In the genomic region with DNA sequence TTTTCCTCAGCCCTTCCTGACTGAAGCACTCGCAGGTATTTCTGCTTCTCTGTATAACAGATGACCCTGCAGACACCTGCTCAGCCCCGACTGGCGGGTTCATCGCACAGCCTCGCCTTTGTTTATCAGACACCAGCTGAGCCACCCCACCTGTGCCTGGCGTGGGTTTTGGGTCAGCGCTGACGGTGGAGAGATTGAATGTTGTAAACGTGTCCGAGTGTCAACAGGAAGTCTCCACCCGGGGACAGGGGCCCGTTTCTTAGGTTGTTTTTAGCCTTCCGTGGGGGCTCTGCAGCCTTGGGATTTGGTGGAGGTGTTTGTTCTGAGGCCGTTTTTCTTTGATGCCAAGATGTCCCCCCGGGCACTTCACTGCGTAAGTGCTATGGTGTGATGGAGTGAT, we compare ENCODE assay signal across 24 cellular contexts.
DNase-seq lines count a peak whose midpoint lies in the region; ATAC-seq, FAIRE-seq and TF ChIP-seq lines count a peak whose summit lies in the region.
"Had no signal": no experiment of that assay in that cellular context is flagged by ENCODE, and none has a peak within 500 bp of the region (broad histone marks: within the 10 kb centered on the region; RNA-seq: fewer than 3 reads in every experiment).

No MANE protein-coding gene starts in this region.

- H3K4me3 ChIP-seq in heart right ventricle (no peak overlapping the region), HepG2 (replicated peaks in 1 of 3; ENCODE audit: insufficient read depth in 1 of 3, low read depth in 2 of 3, low read length in 3 of 3) (no peak overlapping the region), aorta (ENCODE audit: low read length in 2 of 2) (no peak overlapping the region), neuronal stem cell (ENCODE audit: low read length in 2 of 2) (no peak overlapping the region)
- H3K4me3 ChIP-seq: heart left ventricle, skin epidermis had no signal

- FAIRE-seq in HepG2 (lab: Jason Lieb, UNC) = no peak
- FAIRE-seq: colon had no signal

- no peak overlapping the region for H3K14ac ChIP-seq in neuronal stem cell (ENCODE audit: low read length)

- peaks cover 0 to 24% (median 11%) of the 10 kb centered on the region in 11 donors for H3K9me3 ChIP-seq in heart right ventricle
- H3K9me3 ChIP-seq in HepG2 (ENCODE audit: low read length) = peaks cover 15% of the 10 kb centered on the region
- no peaks in the 10 kb centered on the region for H3K9me3 ChIP-seq in aorta (ENCODE audit: control insufficient read depth, low read length)
- peaks cover 16% of the 10 kb centered on the region in 2 donors for H3K9me3 ChIP-seq in neuronal stem cell (replicated peaks in 1 of 2; ENCODE audit: control insufficient read depth in 2 of 2, insufficient read depth in 1 of 2, low read depth in 1 of 2, low read length in 2 of 2)

- no peak overlapping the region for H2BK5ac ChIP-seq in neuronal stem cell (ENCODE audit: low read length)

- intact Hi-C loops in Right ventricle myocardium superior (cut with DNase I) (loop anchor here (10.0 kb wide), 1 partner anchor 360 kb away; no protein-coding TSS in a partner anchor), heart right ventricle (cut with DNase I) (no loop called here), HepG2 (cut with micrococcal nuclease; ENCODE audit: unreplicated experiment) (no loop called here), aorta (cut with DNase I) (no loop called here)

- 72% methylated on average over 16 of the region's 16 CpGs for WGBS in heart right ventricle, 2 donors
- 92% methylated on average over 16 of the region's 16 CpGs for WGBS in HepG2 (ENCODE audit: low lambda C conversion rate)
- 78 to 79% methylated on average over 16 of the region's 16 CpGs for WGBS in aorta, 2 donors
- no CpG with 5 or more reads among the region's 16 CpGs for WGBS in neuronal stem cell (ENCODE audit: extremely low coverage in 2 of 2, insufficient read length in 2 of 2, insufficient replicate concordance in 1 of 2), 2 donors

- TF ChIP-seq POLR2A in HepG2 (IDR thresholded peaks at IDR 0.05; ENCODE audit: insufficient read depth in 1 of 2, low read depth in 2 of 2, low read length in 2 of 2) = no peak

- H3K9ac ChIP-seq in HepG2 (ENCODE audit: insufficient read depth, low read depth, low read length) = no peak overlapping the region
- no peak overlapping the region for H3K9ac ChIP-seq in neuronal stem cell (ENCODE audit: low read depth, low read length, poor library complexity)

- ATAC-seq in Right ventricle myocardium superior (ENCODE audit: poor library complexity) (no peak), heart right ventricle (no peak), HepG2 (no peak), aorta (ENCODE audit: low FRiP score) (no peak), HG02938 (IDR thresholded peaks at IDR 0.05; ENCODE audit: unreplicated experiment) (no peak)
- ATAC-seq: activated CD8-positive, alpha-beta T cell treated with anti-CD3 and anti-CD28 coated beads for 36 hours; naive thymus-derived CD4-positive, alpha-beta T cell; PC-3 had no signal

- no peak overlapping the region for H2BK12ac ChIP-seq in neuronal stem cell (ENCODE audit: low read length)

- no peak for TF ChIP-seq EP300 in HepG2 (IDR thresholded peaks at IDR 0.05; ENCODE audit: low read depth in 2 of 2, low read length in 2 of 2)
- no peak for TF ChIP-seq EP300 in HepG2 (CRISPR knock-in tag; IDR thresholded peaks at IDR 0.05; ENCODE audit: borderline replicate concordance)

- no peak overlapping the region for H2BK120ac ChIP-seq in neuronal stem cell (ENCODE audit: low read depth, low read length)

- H2AK5ac ChIP-seq in neuronal stem cell (ENCODE audit: low read depth, low read length) = no peak overlapping the region

- H2BK15ac ChIP-seq in neuronal stem cell (ENCODE audit: low read length) = no peak overlapping the region

- POLR2A ChIA-PET in HepG2 (lab: Yijun Ruan, JAX) = no interaction called here

- H3K23ac ChIP-seq in neuronal stem cell (ENCODE audit: low read depth, low read length, poor library complexity) = no peak overlapping the region

- TF ChIP-seq RAD21 in HepG2 (CRISPR knock-in tag; IDR thresholded peaks at IDR 0.05) = no peak

- in situ Hi-C loops in HepG2 (cut with HindIII; ENCODE audit: extremely low pct_ligation_motif_present, low pct_unique_long_range_greater_than_20kb) = no loop called here

- no peak overlapping the region for H4K91ac ChIP-seq in neuronal stem cell (ENCODE audit: low read depth, low read length, poor library complexity)

- H3K27ac ChIP-seq in heart right ventricle = no peak overlapping the region
- H3K27ac ChIP-seq in HepG2 (ENCODE audit: extremely low read length, insufficient read depth, low read length) = no peak overlapping the region
- H3K27ac ChIP-seq in aorta (ENCODE audit: low read depth in 1 of 2, low read length in 2 of 2) = no peak overlapping the region
- H3K27ac ChIP-seq in neuronal stem cell (replicated peaks; ENCODE audit: low read length) = no peak overlapping the region
- H3K27ac ChIP-seq: heart left ventricle, skin epidermis, WERI-Rb-1 had no signal

- H2AFZ ChIP-seq in HepG2 (ENCODE audit: low read length) (no peak overlapping the region), neuronal stem cell (ENCODE audit: low read length) (no peak overlapping the region)

- H3K18ac ChIP-seq in neuronal stem cell (ENCODE audit: low read length) = no peak overlapping the region

- H3K79me2 ChIP-seq in HepG2 (ENCODE audit: insufficient read depth, low read length) = peaks cover 24% of the 10 kb centered on the region

- no peak overlapping the region for H3K4me2 ChIP-seq in HepG2 (ENCODE audit: low read depth, low read length)
- H3K4me2 ChIP-seq in neuronal stem cell (ENCODE audit: insufficient read depth, low read length, poor library complexity, severe bottlenecking) = no peak overlapping the region

- no peaks in the 10 kb centered on the region for H4K20me1 ChIP-seq in HepG2 (ENCODE audit: insufficient read depth, low read length)

- H3K79me1 ChIP-seq in neuronal stem cell (ENCODE audit: low read depth, low read length) = peaks cover 10% of the 10 kb centered on the region

- TF ChIP-seq CTCF in heart right ventricle (IDR thresholded peaks at IDR 0.05) = no peak
- TF ChIP-seq CTCF in HepG2 (CRISPR knock-in tag; IDR thresholded peaks at IDR 0.05) = no peak

- H3K36me3 ChIP-seq in heart right ventricle = peaks cover 0 to 25% (median 0%) of the 10 kb centered on the region in 9 donors
- H3K36me3 ChIP-seq in HepG2 (replicated peaks in 1 of 2; ENCODE audit: control insufficient read depth in 1 of 2, insufficient read depth in 2 of 2, low read length in 2 of 2) = peaks cover 5 to 26% of the 10 kb centered on the region in 2 experiments
- H3K36me3 ChIP-seq in aorta (ENCODE audit: control insufficient read depth in 1 of 2, insufficient read depth in 2 of 2, low read length in 1 of 2) = peaks cover 3 to 4% of the 10 kb centered on the region in 2 donors
- peaks cover 0 to 1% of the 10 kb centered on the region in 2 donors for H3K36me3 ChIP-seq in neuronal stem cell (replicated peaks in 1 of 2; ENCODE audit: control insufficient read depth in 2 of 2, insufficient read depth in 2 of 2, low read length in 2 of 2)
- H3K36me3 ChIP-seq: WERI-Rb-1 had no signal

- peak; percentile 32 for DNase-seq in Right ventricle myocardium superior
- DNase-seq in heart right ventricle = no peak
- peak; percentile 87 for DNase-seq in RPMI8226
- DNase-seq in HepG2 (ENCODE audit: low spot score) = no peak
- DNase-seq in aorta = peak; percentile 37 to 64
- no peak for DNase-seq in stimulated activated CD4-positive, alpha-beta T cell treated with anti-CD3 and anti-CD28 coated beads, Interleukin-2, amount 100 ng/mL, for 48 hours
- no peak for DNase-seq in neuronal stem cell (ENCODE audit: low spot score)
- DNase-seq: activated CD8-positive, alpha-beta T cell treated with anti-CD3 and anti-CD28 coated beads for 36 hours; activated naive CD4-positive, alpha-beta T cell treated with anti-CD3 and anti-CD28 coated beads, Interleukin-2, amount 50 U/mL, for 16 hours; activated T-cell treated with anti-CD3 and anti-CD28 coated beads, Interleukin-2, amount 50 U/mL, for 24 hours; CD4-positive, alpha-beta T cell; KG1; mesenchymal stem cell; naive thymus-derived CD4-positive, alpha-beta T cell; NCI-H1048; NCI-H2107; NCI-H526; PC-3; stimulated activated CD4-positive, alpha-beta T cell treated with anti-CD3 and anti-CD28 coated beads, Interleukin-4, amount 100 ng/mL, for 1 hour; WERI-Rb-1 had no signal

- no peaks in the 10 kb centered on the region for H3K27me3 ChIP-seq in heart right ventricle
- H3K27me3 ChIP-seq in HepG2 (ENCODE audit: control insufficient read depth in 1 of 2, insufficient read depth in 2 of 2, low read length in 2 of 2) = no peaks in the 10 kb centered on the region
- H3K27me3 ChIP-seq in aorta (ENCODE audit: control insufficient read depth in 1 of 2, insufficient read depth in 2 of 2, low read length in 1 of 2) = no peaks in the 10 kb centered on the region
- H3K27me3 ChIP-seq in neuronal stem cell (ENCODE audit: control insufficient read depth in 3 of 3, insufficient read depth in 3 of 3, low read depth in 1 of 3, low read length in 3 of 3) = peaks cover 0 to 72% (median 0%) of the 10 kb centered on the region in 3 experiments
- H3K27me3 ChIP-seq: heart left ventricle had no signal

- no peak overlapping the region for H3K4ac ChIP-seq in neuronal stem cell (ENCODE audit: low read length)

- BruUV-seq in HepG2 (replicated peaks; lab: Mats Ljungman, UMichigan) = no TSS peak

- H3K4me1 ChIP-seq in heart right ventricle = peaks cover 0 to 20% (median 10%) of the 10 kb centered on the region in 9 donors
- H3K4me1 ChIP-seq in HepG2 (ENCODE audit: insufficient read depth, low read length) = peaks cover 74% of the 10 kb centered on the region
- H3K4me1 ChIP-seq in aorta (ENCODE audit: control insufficient read depth in 1 of 2, insufficient read depth in 2 of 2, low read length in 2 of 2) = no peaks in the 10 kb centered on the region
- H3K4me1 ChIP-seq in neuronal stem cell (ENCODE audit: control insufficient read depth in 2 of 2, insufficient read depth in 1 of 2, low read depth in 1 of 2, low read length in 2 of 2) = peaks cover 9 to 10% of the 10 kb centered on the region in 2 donors

- CTCF ChIA-PET in HepG2 (lab: Yijun Ruan, JAX; ENCODE audit: low intra/inter-chr PET ratio, low total read pairs) = no interaction called here

- H4K8ac ChIP-seq in neuronal stem cell (ENCODE audit: low read depth, low read length) = no peak overlapping the region

Comparison
In these comparisons a context has a peak if more than half of its experiments do, and no peak if none do; other contexts are left out.
1. DNase-seq: peak in Right ventricle myocardium superior (single experiment), RPMI8226 (single experiment) and aorta (2 of 2); none in heart right ventricle (0 of 2), HepG2 (single experiment), stimulated activated CD4-positive, alpha-beta T cell treated with anti-CD3 and anti-CD28 coated beads, Interleukin-2, amount 100 ng/mL, for 48 hours (0 of 2) and neuronal stem cell (single experiment).